ENCODE assay signal across 8 cellular contexts in genomic region chr18:36899289-36899688, GRCh38.
DNase-seq lines count a peak whose midpoint lies in the region; ATAC-seq and TF ChIP-seq lines count a peak whose summit lies in the region.

No MANE protein-coding gene starts in this region.

- ATAC-seq in GM21447 (IDR thresholded peaks at IDR 0.05; ENCODE audit: unreplicated experiment) = no peak

- no peaks in the 10 kb centered on the region for H3K27me3 ChIP-seq in Loucy (ENCODE audit: insufficient read depth, low read length, poor library complexity, severe bottlenecking)

- H3K4me1 ChIP-seq in Loucy (ENCODE audit: insufficient read depth, low read length, poor library complexity, severe bottlenecking) = no peaks in the 10 kb centered on the region

- no peaks in the 10 kb centered on the region for H3K79me2 ChIP-seq in Loucy (ENCODE audit: insufficient read depth, low read length)

- no peak overlapping the region for H3K27ac ChIP-seq in VCaP

- H3K9me2 ChIP-seq in Loucy (replicated peaks; ENCODE audit: low read depth, low read length) = no peaks in the 10 kb centered on the region

- 0 out of 2 replicates have a peak, but pooled peaks cover 6% of the 10 kb centered on the region for H3K9me3 ChIP-seq in Loucy (ENCODE audit: insufficient read depth, low read depth, low read length)

- POLR2A ChIA-PET in GM10248 (lab: Yijun Ruan, JAX) = no interaction called here

- H3K4me2 ChIP-seq in Loucy (ENCODE audit: low read depth, low read length, poor library complexity, severe bottlenecking) = no peak overlapping the region

- DNase-seq in GM10248 (ENCODE audit: extremely low spot score) (no peak), lung microvascular endothelial cell (ENCODE audit: low read depth in 2 of 2) (peak; percentile 28 to 31), mesenteric fat pad (ENCODE audit: low spot score) (no peak), COLO668 (lab: John Stamatoyannopoulos, UW; ENCODE audit: unreplicated experiment) (no peak), posterior cingulate gyrus (no peak)

- no peaks in the 10 kb centered on the region for H3K36me3 ChIP-seq in Loucy (ENCODE audit: insufficient read depth, low read length)

- H3K9ac ChIP-seq in Loucy (ENCODE audit: low read depth, low read length, poor library complexity, severe bottlenecking) = no peak overlapping the region

- intact Hi-C loops in posterior cingulate gyrus (cut with DNase I) = no loop called here

- no peaks in the 10 kb centered on the region for H3F3A ChIP-seq in Loucy (ENCODE audit: low read depth)

- H2AFZ ChIP-seq in Loucy (ENCODE audit: low read length) = no peak overlapping the region

- no peak overlapping the region for H3K4me3 ChIP-seq in Loucy (ENCODE audit: low read length, poor library complexity, severe bottlenecking)

- no peaks in the 10 kb centered on the region for H4K20me1 ChIP-seq in Loucy (ENCODE audit: insufficient read depth, low read length, poor library complexity, severe bottlenecking)

- TF ChIP-seq CTCF in GM10248 (IDR thresholded peaks at IDR 0.05; ENCODE audit: control extremely low read depth, extremely low read depth, low read depth, missing control alignments) (peak; percentile 15), Loucy (conservative IDR thresholded peaks at IDR 0.05; ENCODE audit: low read length) (peak; percentile 56), VCaP (conservative IDR thresholded peaks at IDR 0.05) (0 out of 2 replicates have a peak, but pooled peaks have one; percentile 14)

- CTCF ChIA-PET in GM10248 (lab: Yijun Ruan, JAX) = interaction anchor here (0.7 kb wide), 1 partner anchor 70 kb away, joined by 3 read pairs; no protein-coding TSS in a partner anchor

Comparison
In these comparisons a context has a peak if more than half of its experiments do, and no peak if none do; other contexts are left out.
1. DNase-seq: peak in lung microvascular endothelial cell (2 of 2); none in GM10248 (single experiment), mesenteric fat pad (single experiment), COLO668 (single experiment) and posterior cingulate gyrus (0 of 10).
2. Peak in every context shown above with its lines, with median percentiles within 50 percentile points of each other: CTCF ChIP-seq.